ENCODE assay signal across 8 cellular contexts in the genomic region with DNA sequence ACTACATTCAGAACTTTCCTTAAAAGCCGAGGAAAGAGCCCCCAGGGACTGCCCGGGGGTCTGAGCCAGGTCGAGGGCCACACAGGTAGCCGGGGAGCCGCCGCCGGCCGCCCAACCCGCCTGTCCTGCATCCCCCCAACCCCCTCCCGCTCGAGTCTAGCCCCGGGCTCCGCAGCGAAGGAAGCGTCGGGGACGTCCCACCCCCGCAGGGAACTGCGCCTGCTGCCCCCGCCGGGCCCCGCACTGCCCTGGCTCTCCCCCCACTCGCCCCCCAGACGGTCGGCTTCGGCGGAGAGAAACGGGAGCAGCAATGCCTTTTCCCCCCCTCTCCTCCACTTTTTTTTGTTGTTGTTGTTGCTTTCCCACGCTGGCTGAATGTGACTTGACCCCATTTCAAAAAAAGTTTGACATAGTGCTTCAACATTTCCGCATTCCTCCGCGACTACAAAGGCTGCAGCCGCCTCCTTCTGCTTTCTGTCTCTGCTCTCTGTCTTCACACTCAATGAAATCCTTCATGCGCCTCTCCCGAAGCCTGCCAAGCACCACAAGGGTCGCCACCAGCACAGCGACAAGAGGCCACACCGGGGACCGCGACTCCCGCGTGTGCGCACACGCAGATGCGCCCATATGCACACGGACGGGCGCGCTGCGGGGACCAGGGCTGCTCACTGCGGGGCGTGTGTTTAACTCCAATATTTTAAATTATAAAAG. TPM values are rescaled to one million over a fixed set of nuclear protein-coding genes. Genes with fewer than 3 reads are reported as not detected.
DNase-seq lines count a peak whose midpoint lies in the region; ATAC-seq and TF ChIP-seq lines count a peak whose summit lies in the region.

No MANE protein-coding gene starts in this region.

- peak overlapping the region; percentile 77 for H3K4me3 ChIP-seq in OCI-LY7 (ENCODE audit: low read depth, low read length, poor library complexity, severe bottlenecking)
- H3K4me3 ChIP-seq in fibroblast of lung (replicated peaks in 1 of 4; ENCODE audit: control extremely low read depth in 1 of 4, insufficient read depth in 1 of 4, low read depth in 3 of 4, low read length in 4 of 4) = peak overlapping the region; percentile 79 to 95 (median 90)
- H3K4me3 ChIP-seq in naive thymus-derived CD4-positive, alpha-beta T cell (ENCODE audit: low read length) = peak overlapping the region; percentile 77
- H3K4me3 ChIP-seq in suprapubic skin = peak overlapping the region; percentile 83

- TF ChIP-seq CTCF in GM20000 (IDR thresholded peaks at IDR 0.05; ENCODE audit: extremely low read depth, missing control alignments) (no peak), OCI-LY7 (conservative IDR thresholded peaks at IDR 0.05; ENCODE audit: low read length) (0 out of 2 replicates have a peak, but pooled peaks have one; percentile 30), fibroblast of lung (conservative IDR thresholded peaks at IDR 0.05 in 1 of 2, IDR thresholded peaks at IDR 0.05 in 1 of 2; ENCODE audit: low read depth in 1 of 2, low read length in 2 of 2) (no peak), suprapubic skin (IDR thresholded peaks at IDR 0.05) (no peak)

- WGBS in suprapubic skin = under 1% methylated on average over 33 of the region's 52 CpGs

- peaks cover 38% of the 10 kb centered on the region for H3K36me3 Mint-ChIP-seq in activated T-cell treated with anti-CD3 and anti-CD28 coated beads, Interleukin-2, amount 50 U/mL, for 4 hours (ENCODE audit: insufficient read depth)
- peaks cover 0 to 33% (median 0%) of the 10 kb centered on the region in 5 donors for H3K36me3 Mint-ChIP-seq in naive thymus-derived CD4-positive, alpha-beta T cell

- H3K27me3 ChIP-seq in fibroblast of lung (ENCODE audit: control insufficient read depth, insufficient read depth, low read length) = no peaks in the 10 kb centered on the region
- H3K27me3 ChIP-seq in naive thymus-derived CD4-positive, alpha-beta T cell (ENCODE audit: control insufficient read depth in 2 of 2, insufficient read depth in 2 of 2, low read length in 2 of 2) = no peaks in the 10 kb centered on the region
- H3K27me3 ChIP-seq in suprapubic skin = no peaks in the 10 kb centered on the region

- peak overlapping the region; percentile 95 for H3K4me2 ChIP-seq in OCI-LY7 (ENCODE audit: low read length)
- H3K4me2 ChIP-seq in fibroblast of lung (ENCODE audit: extremely low read depth, insufficient read depth, low read length) = peak overlapping the region; percentile 91

- H3K9me3 ChIP-seq in OCI-LY7 (ENCODE audit: low read length) = no peaks in the 10 kb centered on the region
- H3K9me3 ChIP-seq in fibroblast of lung (ENCODE audit: control insufficient read depth, insufficient read depth, low read depth, low read length) = no peaks in the 10 kb centered on the region
- no peaks in the 10 kb centered on the region for H3K9me3 ChIP-seq in naive thymus-derived CD4-positive, alpha-beta T cell (ENCODE audit: control insufficient read depth in 2 of 3, low read length in 3 of 3)
- no peaks in the 10 kb centered on the region for H3K9me3 ChIP-seq in suprapubic skin

- peaks cover 7% of the 10 kb centered on the region; the same call in 1 of the 2 replicates for H3K36me3 ChIP-seq in OCI-LY7 (ENCODE audit: insufficient read depth, low read length)
- no peaks in the 10 kb centered on the region for H3K36me3 ChIP-seq in fibroblast of lung (ENCODE audit: control insufficient read depth, insufficient read depth, low read length)
- H3K36me3 ChIP-seq in naive thymus-derived CD4-positive, alpha-beta T cell (ENCODE audit: control insufficient read depth in 2 of 3, insufficient read depth in 3 of 3, low read length in 3 of 3) = peaks cover 0 to 21% (median 0%) of the 10 kb centered on the region in 3 experiments
- no peaks in the 10 kb centered on the region for H3K36me3 ChIP-seq in suprapubic skin

- H2AFZ ChIP-seq in OCI-LY7 (ENCODE audit: low read length) = peak overlapping the region; percentile 57
- H2AFZ ChIP-seq in fibroblast of lung (ENCODE audit: low read length) = peak overlapping the region; percentile 73

- no peak for TF ChIP-seq EP300 in suprapubic skin (IDR thresholded peaks at IDR 0.05)

- TF ChIP-seq POLR2A in suprapubic skin (IDR thresholded peaks at IDR 0.05) = no peak

- no peaks in the 10 kb centered on the region for H4K20me1 ChIP-seq in OCI-LY7 (ENCODE audit: insufficient read depth, low read length)
- H4K20me1 ChIP-seq in fibroblast of lung (ENCODE audit: control insufficient read depth, extremely low read depth, insufficient read depth, low read length) = no peaks in the 10 kb centered on the region

- H3K4me3 Mint-ChIP-seq in activated T-cell treated with anti-CD3 and anti-CD28 coated beads, Interleukin-2, amount 50 U/mL, for 4 hours = peak overlapping the region; percentile 98
- peak overlapping the region; percentile 91 to 99 (median 96) for H3K4me3 Mint-ChIP-seq in naive thymus-derived CD4-positive, alpha-beta T cell

- CTCF ChIA-PET in OCI-LY7 (lab: Charles Lee; ENCODE audit: unreplicated experiment) = no interaction called here
- CTCF ChIA-PET in naive thymus-derived CD4-positive, alpha-beta T cell (lab: Charles Lee) = no interaction called here

- BruUV-seq in OCI-LY7 (replicated peaks; lab: Mats Ljungman, UMichigan) = no TSS peak

- POLR2A ChIA-PET in OCI-LY7 (lab: Charles Lee) = no interaction called here
- POLR2A ChIA-PET in naive thymus-derived CD4-positive, alpha-beta T cell (lab: Charles Lee) = interaction anchor here (1.1 kb wide), 2 partner anchors 10 to 66 kb away, joined by 3 read pairs; no protein-coding TSS in a partner anchor

- peak overlapping the region; percentile 88 for H3K9ac ChIP-seq in fibroblast of lung (ENCODE audit: insufficient read depth, low read length)

- no peaks in the 10 kb centered on the region for H3K9me2 ChIP-seq in OCI-LY7 (ENCODE audit: insufficient read depth, low read length)

- DNase-seq in A172 (ENCODE audit: low spot score) (peak; percentile 67), GM20000 (ENCODE audit: low spot score) (peak; percentile 72), OCI-LY7 (ENCODE audit: low spot score) (peak; percentile 65), fibroblast of lung (ENCODE audit: low read depth in 2 of 2) (peak; percentile 68 to 74), suprapubic skin (ENCODE audit: low spot score in 2 of 2) (peak; percentile 72 to 79), NCI-H187 treated with DMSO at 0.1 percent for 48 hours (lab: John Stamatoyannopoulos, UW) (no peak)
- peak; percentile 33 for DNase-seq in activated T-cell treated with anti-CD3 and anti-CD28 coated beads, Interleukin-2, amount 50 U/mL, for 4 hours
- DNase-seq in naive thymus-derived CD4-positive, alpha-beta T cell = peak; percentile 20 to 68 (median 50)

- H3K79me2 ChIP-seq in OCI-LY7 (ENCODE audit: insufficient read depth, low read depth, low read length) (peaks cover 25% of the 10 kb centered on the region), fibroblast of lung (ENCODE audit: control insufficient read depth, insufficient read depth, low read length) (peaks cover 50% of the 10 kb centered on the region)

- H3K4me1 ChIP-seq in OCI-LY7 (ENCODE audit: insufficient read depth, low read length, poor library complexity, severe bottlenecking) (peaks cover 18% of the 10 kb centered on the region), fibroblast of lung (ENCODE audit: control insufficient read depth, extremely low read depth, insufficient read depth, low read length) (peaks cover 3% of the 10 kb centered on the region), suprapubic skin (peaks cover 29% of the 10 kb centered on the region)
- H3K4me1 ChIP-seq in naive thymus-derived CD4-positive, alpha-beta T cell (ENCODE audit: control insufficient read depth in 2 of 2, insufficient read depth in 2 of 2, low read length in 2 of 2) = peaks cover 16 to 22% of the 10 kb centered on the region in 2 donors

- intact Hi-C loops in OCI-LY7 (cut with micrococcal nuclease; ENCODE audit: unreplicated experiment) = loop anchor here (10.0 kb wide), 4 partner anchors 220 to 890 kb away; a partner anchor contains a TSS
- intact Hi-C loops in naive thymus-derived CD4-positive, alpha-beta T cell (cut with micrococcal nuclease) = loop anchor here (1.0 to 10.0 kb wide), 10 partner anchors 69 to 1680 kb away; a partner anchor contains a TSS

- H3K27me3 Mint-ChIP-seq in activated T-cell treated with anti-CD3 and anti-CD28 coated beads, Interleukin-2, amount 50 U/mL, for 4 hours (ENCODE audit: low read depth) = peaks cover 6% of the 10 kb centered on the region
- peaks cover 0 to 26% (median 0%) of the 10 kb centered on the region in 5 donors for H3K27me3 Mint-ChIP-seq in naive thymus-derived CD4-positive, alpha-beta T cell

- H3K27ac ChIP-seq in OCI-LY7 (ENCODE audit: low read depth, low read length, poor library complexity, severe bottlenecking) = no peak overlapping the region
- H3K27ac ChIP-seq in fibroblast of lung (ENCODE audit: insufficient read depth, low read length) = peak overlapping the region; percentile 96
- H3K27ac ChIP-seq in naive thymus-derived CD4-positive, alpha-beta T cell (ENCODE audit: low read depth, low read length) = peak overlapping the region; percentile 73
- peak overlapping the region; percentile 88 for H3K27ac ChIP-seq in suprapubic skin

- H3K4me1 Mint-ChIP-seq in activated T-cell treated with anti-CD3 and anti-CD28 coated beads, Interleukin-2, amount 50 U/mL, for 4 hours (ENCODE audit: low read depth) = peaks cover 26% of the 10 kb centered on the region
- peaks cover 12 to 48% (median 42%) of the 10 kb centered on the region in 7 donors for H3K4me1 Mint-ChIP-seq in naive thymus-derived CD4-positive, alpha-beta T cell

- ATAC-seq in activated T-cell treated with anti-CD3 and anti-CD28 coated beads, Interleukin-2, amount 50 U/mL, for 4 hours = peak; percentile 4 to 8
- ATAC-seq in naive thymus-derived CD4-positive, alpha-beta T cell = peak; percentile 18

- no peaks in the 10 kb centered on the region for H3K9me3 Mint-ChIP-seq in activated T-cell treated with anti-CD3 and anti-CD28 coated beads, Interleukin-2, amount 50 U/mL, for 4 hours
- H3K9me3 Mint-ChIP-seq in naive thymus-derived CD4-positive, alpha-beta T cell = peaks cover 0 to 5% (median 0%) of the 10 kb centered on the region in 11 donors

- peak overlapping the region; percentile 84 to 99 (median 88) for H3K27ac Mint-ChIP-seq in naive thymus-derived CD4-positive, alpha-beta T cell

RNA-seq across cellular contexts. Expression of a gene that starts 1.1 kb away (rescaled TPM):
- total RNA-seq in A172 (2014; rRNA removed; shearing (Covaris generic)) = 136 and 140 TPM in 2 replicates
- total RNA-seq in OCI-LY7 (2014; rRNA removed; shearing (Covaris generic)) = 43.6 and 44.1 TPM in 2 replicates
- 35.5 and 45.4 TPM in 2 replicates for total RNA-seq in OCI-LY7 (2022)
- total RNA-seq in activated T-cell treated with anti-CD3 and anti-CD28 coated beads, Interleukin-2, amount 50 U/mL, for 4 hours = 100 to 1,000 TPM; 310 to 350 (median 347) TPM
- total RNA-seq in fibroblast of lung = 9.8 and 17.8 TPM in 2 replicates
- polyA plus RNA-seq in fibroblast of lung = 13.4 and 19.2 TPM in 2 replicates
- 6.2 and 10.6 TPM in 2 replicates for polyA plus RNA-seq in fibroblast of lung (2012)
- polyA minus RNA-seq in fibroblast of lung (ENCODE audit: low replicate concordance) = 17.8 and 53.6 TPM in 2 replicates
- 100 to 1,000 TPM in 1 of 5 experiments, 10 to 100 TPM in 4; 15.8 to 156 (median 61.9) TPM for total RNA-seq in naive thymus-derived CD4-positive, alpha-beta T cell
- 10 to 100 TPM; 30.0 to 36.8 TPM for polyA plus RNA-seq in naive thymus-derived CD4-positive, alpha-beta T cell
- total RNA-seq in suprapubic skin = 10 to 100 TPM; 58.1 to 79.1 (median 68.3) TPM
